In the genomic region with DNA sequence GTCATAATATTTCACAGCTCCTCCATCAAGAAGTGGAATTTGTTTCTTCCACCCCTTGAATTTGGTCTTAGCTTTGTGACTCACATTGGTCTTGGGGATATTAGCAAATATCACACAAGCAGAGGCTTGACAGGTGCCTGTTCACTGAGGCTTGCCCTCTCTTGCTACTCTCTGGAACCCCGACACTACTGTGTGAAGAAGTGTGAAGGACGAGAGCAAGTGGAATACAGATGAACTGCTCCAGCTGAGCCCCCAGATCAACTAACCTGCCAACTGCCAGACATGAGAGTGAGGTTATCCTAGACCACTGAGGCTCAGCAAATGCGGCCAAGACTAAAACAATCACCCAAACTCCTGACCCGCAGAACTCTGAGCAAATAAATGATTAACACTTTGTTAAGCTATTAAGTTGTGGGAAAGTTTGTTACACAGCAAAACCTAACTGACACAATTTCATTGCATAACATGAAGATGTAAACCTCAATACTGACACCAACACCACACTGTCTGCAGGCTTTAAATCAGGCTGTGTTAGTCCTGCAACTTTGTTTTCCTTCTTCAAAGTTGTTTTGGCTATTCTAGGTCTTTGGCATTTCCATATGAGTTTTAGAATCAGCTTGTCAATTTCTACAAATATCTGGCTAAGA, we compare ENCODE assay signal across 29 cellular contexts.
"Had no signal": no experiment of that assay in that cellular context is flagged by ENCODE, and none has a peak within 500 bp of the region (broad histone marks: within the 10 kb centered on the region; RNA-seq: fewer than 3 reads in every experiment).

No MANE protein-coding gene starts in this region.

- H3K27ac ChIP-seq: adrenal gland, ascending aorta, heart left ventricle, uterus had no signal

- H3K27ac Mint-ChIP-seq: activated naive CD4-positive, alpha-beta T cell treated with anti-CD3 and anti-CD28 coated beads for 36 hours; activated naive CD8-positive, alpha-beta T cell treated with anti-CD3 and anti-CD28 coated beads for 36 hours; natural killer cell treated with Interleukin-12 subunit alpha and Interleukin-12 subunit beta and Interleukin-15 and Interleukin-18, amount 100 ng/mL, for 72 hours; stimulated activated memory B cell treated with anti-CD40 and anti-IgM and Interleukin-4, amounts not matched to agents 10 μg/mL and 1 μg/mL and 100 μg/mL, for 72 hours; stimulated activated naive CD8-positive, alpha-beta T cell treated with anti-CD3 and anti-CD28 coated beads, Interleukin-15, amount 100 ng/mL, for 72 hours; T-helper 2 cell treated with Interferon-gamma antibody and Interleukin-4, amounts not matched to agents 5 μg/mL and 100 μg/mL, for 36 hours; type B pancreatic cell had no signal

- DNase-seq: activated CD4-positive, alpha-beta T cell treated with anti-CD3 and anti-CD28 coated beads for 4 hours; activated CD4-positive, alpha-beta T cell treated with anti-CD3 and anti-CD28 coated beads, Interleukin-2, amount 50 U/mL, for 4 hours; activated effector memory CD4-positive, alpha-beta T cell treated with Interleukin-2 at 50 U/mL for 16 hours; activated naive CD4-positive, alpha-beta T cell treated with anti-CD3 and anti-CD28 coated beads for 36 hours; activated naive CD8-positive, alpha-beta T cell treated with anti-CD3 and anti-CD28 coated beads for 36 hours; activated T-cell treated with anti-CD3 and anti-CD28 coated beads for 4 hours; adrenal gland; caudate nucleus; cortex of kidney; foreskin fibroblast; heart left ventricle; kidney glomerular epithelial cell; mesendoderm; posterior cingulate gyrus; small intestine; stimulated activated CD4-positive, alpha-beta T cell treated with anti-CD3 and anti-CD28 coated beads, Interleukin-4, amount 100 ng/mL, for 24 hours; stimulated activated CD8-positive, alpha-beta memory T cell treated with anti-CD3 and anti-CD28 coated beads, Interleukin-4, amount 100 ng/mL, for 48 hours; stimulated activated naive CD8-positive, alpha-beta T cell treated with anti-CD3 and anti-CD28 coated beads, Interleukin-15, amount 100 ng/mL, for 72 hours; substantia nigra; uterus had no signal

- H3K36me3 ChIP-seq: adrenal gland, ascending aorta, heart left ventricle, uterus had no signal

- H3K4me1 ChIP-seq: uterus had no signal

- H3K9me3 ChIP-seq: adrenal gland, ascending aorta, heart left ventricle, uterus had no signal

- H3K36me3 Mint-ChIP-seq: activated naive CD8-positive, alpha-beta T cell treated with anti-CD3 and anti-CD28 coated beads for 36 hours; brain; natural killer cell treated with Interleukin-12 subunit alpha and Interleukin-12 subunit beta and Interleukin-15 and Interleukin-18, amount 100 ng/mL, for 72 hours; stimulated activated memory B cell treated with anti-CD40 and anti-IgM and Interleukin-4, amounts not matched to agents 10 μg/mL and 1 μg/mL and 100 μg/mL, for 72 hours; type B pancreatic cell had no signal

- ATAC-seq: heart left ventricle; left lobe of liver; natural killer cell treated with Interleukin-12 subunit alpha and Interleukin-12 subunit beta and Interleukin-15 and Interleukin-18, amount 100 ng/mL, for 72 hours; sciatic nerve; stimulated activated memory B cell treated with anti-CD40 and anti-IgM and Interleukin-4, amounts not matched to agents 10 μg/mL and 1 μg/mL and 100 μg/mL, for 72 hours; stimulated activated naive CD8-positive, alpha-beta T cell treated with anti-CD3 and anti-CD28 coated beads, Interleukin-15, amount 100 ng/mL, for 72 hours had no signal

- H3K27me3 Mint-ChIP-seq: activated naive CD8-positive, alpha-beta T cell treated with anti-CD3 and anti-CD28 coated beads for 36 hours; brain; stimulated activated naive CD8-positive, alpha-beta T cell treated with anti-CD3 and anti-CD28 coated beads, Interleukin-15, amount 100 ng/mL, for 72 hours; type B pancreatic cell had no signal

- H3K4me3 ChIP-seq: adrenal gland, ascending aorta, heart left ventricle, lung, uterus had no signal

- H3K27me3 ChIP-seq: adrenal gland, ascending aorta, heart left ventricle, uterus had no signal

- H3K9me3 Mint-ChIP-seq: activated naive CD4-positive, alpha-beta T cell treated with anti-CD3 and anti-CD28 coated beads for 36 hours; activated naive CD8-positive, alpha-beta T cell treated with anti-CD3 and anti-CD28 coated beads for 36 hours; brain; natural killer cell treated with Interleukin-12 subunit alpha and Interleukin-12 subunit beta and Interleukin-15 and Interleukin-18, amount 100 ng/mL, for 72 hours; stimulated activated memory B cell treated with anti-CD40 and anti-IgM and Interleukin-4, amounts not matched to agents 10 μg/mL and 1 μg/mL and 100 μg/mL, for 72 hours; stimulated activated naive CD8-positive, alpha-beta T cell treated with anti-CD3 and anti-CD28 coated beads, Interleukin-15, amount 100 ng/mL, for 72 hours; T-helper 2 cell treated with Interferon-gamma antibody and Interleukin-4, amounts not matched to agents 5 μg/mL and 100 μg/mL, for 36 hours; type B pancreatic cell had no signal

- H3K4me1 Mint-ChIP-seq: activated naive CD8-positive, alpha-beta T cell treated with anti-CD3 and anti-CD28 coated beads for 36 hours; stimulated activated memory B cell treated with anti-CD40 and anti-IgM and Interleukin-4, amounts not matched to agents 10 μg/mL and 1 μg/mL and 100 μg/mL, for 72 hours; stimulated activated naive CD8-positive, alpha-beta T cell treated with anti-CD3 and anti-CD28 coated beads, Interleukin-15, amount 100 ng/mL, for 72 hours had no signal

- H3K4me3 Mint-ChIP-seq: activated naive CD4-positive, alpha-beta T cell treated with anti-CD3 and anti-CD28 coated beads for 36 hours; activated naive CD8-positive, alpha-beta T cell treated with anti-CD3 and anti-CD28 coated beads for 36 hours; brain; natural killer cell treated with Interleukin-12 subunit alpha and Interleukin-12 subunit beta and Interleukin-15 and Interleukin-18, amount 100 ng/mL, for 72 hours; stimulated activated memory B cell treated with anti-CD40 and anti-IgM and Interleukin-4, amounts not matched to agents 10 μg/mL and 1 μg/mL and 100 μg/mL, for 72 hours; stimulated activated naive CD8-positive, alpha-beta T cell treated with anti-CD3 and anti-CD28 coated beads, Interleukin-15, amount 100 ng/mL, for 72 hours; T-helper 2 cell treated with Interferon-gamma antibody and Interleukin-4, amounts not matched to agents 5 μg/mL and 100 μg/mL, for 36 hours; type B pancreatic cell had no signal
